In genomic region chr1:57423135-57424131, GRCh38 we compare ENCODE assay signal across 8 cellular contexts. TPM values are rescaled to one million over a fixed set of nuclear protein-coding genes. Genes with fewer than 3 reads are reported as not detected.
A peak's percentile ranks its signal among the peaks of the same experiment; 100 is the strongest.
DNase-seq lines count a peak whose midpoint lies in the region; ATAC-seq and TF ChIP-seq lines count a peak whose summit lies in the region.

TSS of gene DAB1 (minus strand) at chr1:57424060. CDS start at chr1:57291030, 133,030 bp downstream.

- no peak within 1 kb of the TSS for H3K4me3 ChIP-seq in OCI-LY7 (ENCODE audit: low read depth, low read length, poor library complexity, severe bottlenecking)

- intact Hi-C loops in Right ventricle myocardium superior (cut with DNase I) (no loop called here), OCI-LY7 (cut with micrococcal nuclease; ENCODE audit: unreplicated experiment) (no loop called here)

- CTCF ChIA-PET in OCI-LY7 (lab: Charles Lee; ENCODE audit: unreplicated experiment): no interaction called here

- H3K4me1 ChIP-seq in OCI-LY7 (ENCODE audit: insufficient read depth, low read length, poor library complexity, severe bottlenecking): no peaks in the 10 kb centered on the region

- no peaks in the 10 kb centered on the region for H3K79me2 ChIP-seq in OCI-LY7 (ENCODE audit: insufficient read depth, low read depth, low read length)

- BruUV-seq in OCI-LY7 (replicated peaks; lab: Mats Ljungman, UMichigan): no TSS peak

- TF ChIP-seq CTCF in GM13976 (IDR thresholded peaks at IDR 0.05; ENCODE audit: borderline replicate concordance, control extremely low read depth, extremely low read depth, insufficient read depth, missing control alignments) (no peak), OCI-LY7 (conservative IDR thresholded peaks at IDR 0.05; ENCODE audit: low read length) (no peak)

- ATAC-seq in SK-N-SH treated with all-trans-retinoic acid at 6 μM for 48 hours: peak; percentile 51
- ATAC-seq in Right ventricle myocardium superior (ENCODE audit: poor library complexity): peak; percentile 40
- no peak for ATAC-seq in GM21515 (IDR thresholded peaks at IDR 0.05; ENCODE audit: unreplicated experiment)
- ATAC-seq in GM21447 (IDR thresholded peaks at IDR 0.05; ENCODE audit: unreplicated experiment): no peak

- no peak within 1 kb of the TSS for H3K4me2 ChIP-seq in OCI-LY7 (ENCODE audit: low read length)

- H3K36me3 ChIP-seq in OCI-LY7 (ENCODE audit: insufficient read depth, low read length): no peaks in the 10 kb centered on the region

- H2AFZ ChIP-seq in OCI-LY7 (ENCODE audit: low read length): no peak within 1 kb of the TSS

- POLR2A ChIA-PET in OCI-LY7 (lab: Charles Lee): no interaction called here

- H3K27ac ChIP-seq in OCI-LY7 (ENCODE audit: low read depth, low read length, poor library complexity, severe bottlenecking): no peak within 1 kb of the TSS

- H4K20me1 ChIP-seq in OCI-LY7 (ENCODE audit: insufficient read depth, low read length): no peaks in the 10 kb centered on the region

- DNase-seq in GM13976 (ENCODE audit: low spot score) (peak; percentile 34), Right ventricle myocardium superior (no peak), putamen (ENCODE audit: low spot score) (peak; percentile 3), OCI-LY7 (ENCODE audit: low spot score) (no peak), foreskin melanocyte (no peak)

- in situ Hi-C loops in GM13976 (cut with MboI; ENCODE audit: low sequenced_read_pairs, unreplicated experiment): no loop called here

- H3K9me2 ChIP-seq in OCI-LY7 (ENCODE audit: insufficient read depth, low read length): no peaks in the 10 kb centered on the region

- no peaks in the 10 kb centered on the region for H3K9me3 ChIP-seq in OCI-LY7 (ENCODE audit: low read length)

TF ChIP-seq in SK-N-SH treated with all-trans-retinoic acid at 6 μM for 48 hours, 23 proteins besides CTCF, POLR2A, EP300 and RAD21:
- no peak for TF ChIP-seq ZNF565 (CRISPR knock-in tag; conservative IDR thresholded peaks at IDR 0.05; ENCODE audit: low read depth)
- TF ChIP-seq PPARA (CRISPR knock-in tag; IDR thresholded peaks at IDR 0.05; ENCODE audit: borderline replicate concordance): no peak
- TF ChIP-seq ZFP30 (CRISPR knock-in tag; IDR thresholded peaks at IDR 0.05): no peak
- no peak for TF ChIP-seq GLIS3 (CRISPR knock-in tag; IDR thresholded peaks at IDR 0.05)
- TF ChIP-seq RARB (CRISPR knock-in tag; IDR thresholded peaks at IDR 0.05): no peak
- TF ChIP-seq ZNF8 (CRISPR knock-in tag; IDR thresholded peaks at IDR 0.05): no peak
- TF ChIP-seq CSDC2 (CRISPR knock-in tag; IDR thresholded peaks at IDR 0.05): no peak
- TF ChIP-seq BACH2 (CRISPR knock-in tag; IDR thresholded peaks at IDR 0.05; ENCODE audit: borderline replicate concordance): no peak
- TF ChIP-seq, protein P1, sequence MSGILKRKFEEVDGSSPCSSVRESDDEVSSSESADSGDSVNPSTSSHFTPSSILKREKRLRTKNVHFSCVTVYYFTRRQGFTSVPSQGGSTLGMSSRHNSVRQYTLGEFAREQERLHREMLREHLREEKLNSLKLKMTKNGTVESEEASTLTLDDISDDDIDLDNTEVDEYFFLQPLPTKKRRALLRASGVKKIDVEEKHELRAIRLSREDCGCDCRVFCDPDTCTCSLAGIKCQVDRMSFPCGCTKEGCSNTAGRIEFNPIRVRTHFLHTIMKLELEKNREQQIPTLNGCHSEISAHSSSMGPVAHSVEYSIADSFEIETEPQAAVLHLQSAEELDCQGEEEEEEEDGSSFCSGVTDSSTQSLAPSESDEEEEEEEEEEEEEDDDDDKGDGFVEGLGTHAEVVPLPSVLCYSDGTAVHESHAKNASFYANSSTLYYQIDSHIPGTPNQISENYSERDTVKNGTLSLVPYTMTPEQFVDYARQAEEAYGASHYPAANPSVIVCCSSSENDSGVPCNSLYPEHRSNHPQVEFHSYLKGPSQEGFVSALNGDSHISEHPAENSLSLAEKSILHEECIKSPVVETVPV (CRISPR knock-in tag; IDR thresholded peaks at IDR 0.05): no peak
- no peak for TF ChIP-seq TOX (CRISPR knock-in tag; IDR thresholded peaks at IDR 0.05; ENCODE audit: borderline replicate concordance)
- no peak for TF ChIP-seq ARNTL (CRISPR knock-in tag; IDR thresholded peaks at IDR 0.05; ENCODE audit: borderline replicate concordance, low read depth)
- no peak for TF ChIP-seq OSR1 (CRISPR knock-in tag; IDR thresholded peaks at IDR 0.05)
- no peak for TF ChIP-seq PATZ1 (CRISPR knock-in tag; IDR thresholded peaks at IDR 0.05; ENCODE audit: borderline replicate concordance)
- no peak for TF ChIP-seq ESRRG (CRISPR knock-in tag; IDR thresholded peaks at IDR 0.05)
- TF ChIP-seq TCF4 (CRISPR knock-in tag; IDR thresholded peaks at IDR 0.05; ENCODE audit: borderline replicate concordance): no peak
- TF ChIP-seq, protein P2, sequence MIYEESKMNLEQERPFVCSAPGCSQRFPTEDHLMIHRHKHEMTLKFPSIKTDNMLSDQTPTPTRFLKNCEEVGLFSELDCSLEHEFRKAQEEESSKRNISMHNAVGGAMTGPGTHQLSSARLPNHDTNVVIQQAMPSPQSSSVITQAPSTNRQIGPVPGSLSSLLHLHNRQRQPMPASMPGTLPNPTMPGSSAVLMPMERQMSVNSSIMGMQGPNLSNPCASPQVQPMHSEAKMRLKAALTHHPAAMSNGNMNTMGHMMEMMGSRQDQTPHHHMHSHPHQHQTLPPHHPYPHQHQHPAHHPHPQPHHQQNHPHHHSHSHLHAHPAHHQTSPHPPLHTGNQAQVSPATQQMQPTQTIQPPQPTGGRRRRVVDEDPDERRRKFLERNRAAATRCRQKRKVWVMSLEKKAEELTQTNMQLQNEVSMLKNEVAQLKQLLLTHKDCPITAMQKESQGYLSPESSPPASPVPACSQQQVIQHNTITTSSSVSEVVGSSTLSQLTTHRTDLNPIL (CRISPR knock-in tag; IDR thresholded peaks at IDR 0.05; ENCODE audit: low read depth): no peak
- no peak for TF ChIP-seq POU6F1 (CRISPR knock-in tag; IDR thresholded peaks at IDR 0.05; ENCODE audit: borderline replicate concordance, low read depth)
TF ChIP-seq in SK-N-SH treated with all-trans-retinoic acid at 6 μM for 48 hours: peak in this region for 0.

RNA-seq across cellular contexts. Expression of gene DAB1, which starts in this region (rescaled TPM):
- total RNA-seq in Right ventricle myocardium superior: 3.8 TPM
- total RNA-seq in OCI-LY7 (2014; rRNA removed; shearing (Covaris generic)): not detected in 2 replicates
- not detected in 2 replicates for total RNA-seq in OCI-LY7 (2022)

Comparison
In these comparisons a context has a peak if more than half of its experiments do, and no peak if none do; other contexts are left out.
1. DNase-seq: peak in GM13976 (single experiment) and putamen (single experiment); none in Right ventricle myocardium superior (single experiment), OCI-LY7 (single experiment) and foreskin melanocyte (single experiment).
2. ATAC-seq: peak in SK-N-SH treated with all-trans-retinoic acid at 6 μM for 48 hours (single experiment) and Right ventricle myocardium superior (single experiment); none in GM21515 (single experiment) and GM21447 (single experiment).